22 cellular contexts compared by ENCODE assay signal in the genomic region with DNA sequence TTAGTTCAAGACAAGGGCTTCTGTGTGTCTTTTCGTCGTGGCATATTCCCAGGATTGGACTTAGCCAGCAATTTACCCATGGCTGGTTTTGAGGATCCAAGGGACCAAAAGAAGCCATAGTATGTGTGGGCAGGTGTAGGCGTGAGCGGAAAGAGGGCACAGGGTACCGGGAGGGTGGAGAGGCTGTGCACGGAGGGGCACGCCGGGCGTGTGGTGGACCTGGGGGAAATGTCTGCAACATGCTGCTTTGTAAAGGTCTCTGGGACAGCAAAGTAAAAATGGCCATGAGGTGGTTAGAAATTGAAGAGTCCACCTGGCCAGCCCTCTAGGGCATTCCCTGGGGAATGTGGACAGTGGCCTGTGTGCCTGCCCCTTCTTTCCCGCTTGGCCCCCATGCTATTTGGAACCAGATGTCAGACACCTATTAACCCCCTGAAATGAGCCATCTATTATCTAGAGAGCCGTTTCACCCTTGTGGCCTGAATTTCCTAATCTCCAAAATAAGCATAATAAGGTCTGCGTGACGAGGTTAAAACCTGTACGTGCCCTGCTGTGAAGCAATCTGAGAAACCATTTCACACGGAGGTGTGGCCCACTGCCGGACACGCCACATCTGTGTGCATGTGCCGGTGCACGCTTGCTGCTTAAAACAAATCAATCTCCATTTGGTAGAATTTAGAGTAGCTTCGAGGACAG. TPM values are rescaled to one million over a fixed set of nuclear protein-coding genes. Genes with fewer than 3 reads are reported as not detected.
"Had no signal": no experiment of that assay in that cellular context is flagged by ENCODE, and none has a peak within 500 bp of the region (broad histone marks: within the 10 kb centered on the region; RNA-seq: fewer than 3 reads in every experiment).

No MANE protein-coding gene starts in this region.

- H3K4me1 Mint-ChIP-seq: nephron; stimulated activated memory B cell treated with anti-CD40 and anti-IgM and Interleukin-4, amounts not matched to agents 10 μg/mL and 1 μg/mL and 100 μg/mL, for 72 hours had no signal

- H3K4me3 Mint-ChIP-seq: activated naive CD4-positive, alpha-beta T cell treated with anti-CD3 and anti-CD28 coated beads, Interleukin-2, amount 10 ng/mL, durations not matched to agents 7 days and 5 days; activated T-cell treated with anti-CD3 and anti-CD28 coated beads, Interleukin-2, amount 50 U/mL, for 24 hours; immature natural killer cell; nephron; stimulated activated memory B cell treated with anti-CD40 and anti-IgM and Interleukin-4, amounts not matched to agents 10 μg/mL and 1 μg/mL and 100 μg/mL, for 72 hours; T-helper 17 cell had no signal

- H3K4me3 ChIP-seq: ascending aorta, coronary artery, esophagus muscularis mucosa, gastroesophageal sphincter, heart left ventricle, psoas muscle, right lobe of liver, SJCRH30, thoracic aorta had no signal

- H3K9me3 ChIP-seq: ascending aorta, esophagus muscularis mucosa, gastroesophageal sphincter, heart left ventricle, psoas muscle, right lobe of liver, SJCRH30, thoracic aorta had no signal

- H3K27me3 ChIP-seq: SJCRH30 had no signal

- ATAC-seq: stimulated activated memory B cell treated with anti-CD40 and anti-IgM and Interleukin-4, amounts not matched to agents 10 μg/mL and 1 μg/mL and 100 μg/mL, for 72 hours; T-helper 17 cell had no signal

- DNase-seq: activated CD4-positive, alpha-beta T cell treated with anti-CD3 and anti-CD28 coated beads for 1 hour; activated naive CD4-positive, alpha-beta T cell treated with anti-CD3 and anti-CD28 coated beads, Interleukin-2, amount 10 ng/mL, durations not matched to agents 7 days and 5 days; activated T-cell treated with anti-CD3 and anti-CD28 coated beads, Interleukin-2, amount 50 U/mL, for 24 hours; immature natural killer cell; midbrain; psoas muscle; SJCRH30; small intestine; stimulated activated CD4-positive, alpha-beta T cell treated with anti-CD3 and anti-CD28 coated beads, Interleukin-4, amount 100 ng/mL, for 24 hours; T-helper 17 cell; WERI-Rb-1 had no signal

- H3K9me3 Mint-ChIP-seq: activated naive CD4-positive, alpha-beta T cell treated with anti-CD3 and anti-CD28 coated beads, Interleukin-2, amount 10 ng/mL, durations not matched to agents 7 days and 5 days; activated T-cell treated with anti-CD3 and anti-CD28 coated beads, Interleukin-2, amount 50 U/mL, for 24 hours; activated T-helper 2 cell treated with anti-CD3 and anti-CD28 coated beads, Interferon-gamma antibody, Interleukin-2, Interleukin-4, amounts not matched to agents 10 μg/mL and 5 μg/mL and 100 μg/mL, durations not matched to agents 14 hours and 24 hours and 36 hours; immature natural killer cell; nephron had no signal

- H3K27ac ChIP-seq: ascending aorta, coronary artery, psoas muscle, right lobe of liver, SJCRH30, thoracic aorta, WERI-Rb-1 had no signal

- H3K27ac Mint-ChIP-seq: activated naive CD4-positive, alpha-beta T cell treated with anti-CD3 and anti-CD28 coated beads, Interleukin-2, amount 10 ng/mL, durations not matched to agents 7 days and 5 days; activated T-cell treated with anti-CD3 and anti-CD28 coated beads, Interleukin-2, amount 50 U/mL, for 24 hours; activated T-helper 2 cell treated with anti-CD3 and anti-CD28 coated beads, Interferon-gamma antibody, Interleukin-2, Interleukin-4, amounts not matched to agents 10 μg/mL and 5 μg/mL and 100 μg/mL, durations not matched to agents 14 hours and 24 hours and 36 hours; immature natural killer cell; nephron; stimulated activated memory B cell treated with anti-CD40 and anti-IgM and Interleukin-4, amounts not matched to agents 10 μg/mL and 1 μg/mL and 100 μg/mL, for 72 hours; T-helper 17 cell had no signal

- H3K4me1 ChIP-seq: psoas muscle, right lobe of liver, SJCRH30 had no signal

- H3K36me3 Mint-ChIP-seq: activated naive CD4-positive, alpha-beta T cell treated with anti-CD3 and anti-CD28 coated beads, Interleukin-2, amount 10 ng/mL, durations not matched to agents 7 days and 5 days; immature natural killer cell; stimulated activated memory B cell treated with anti-CD40 and anti-IgM and Interleukin-4, amounts not matched to agents 10 μg/mL and 1 μg/mL and 100 μg/mL, for 72 hours had no signal

- H3K36me3 ChIP-seq: ascending aorta, esophagus muscularis mucosa, gastroesophageal sphincter, heart left ventricle, right lobe of liver, SJCRH30, thoracic aorta, WERI-Rb-1 had no signal

RNA-seq across cellular contexts. Expression of gene SCGB3A1, which starts 53.0 kb away (rescaled TPM):
- total RNA-seq: activated T-helper 2 cell treated with anti-CD3 and anti-CD28 coated beads, Interferon-gamma antibody, Interleukin-2, Interleukin-4, amounts not matched to agents 10 μg/mL and 5 μg/mL and 100 μg/mL, durations not matched to agents 14 hours and 24 hours and 36 hours; ascending aorta; omental fat pad; SJCRH30; thoracic aorta had no signal
- polyA plus RNA-seq: psoas muscle had no signal
